18 cellular contexts compared by ENCODE assay signal in genomic region chr9:72173080-72173479, GRCh38. TPM values are rescaled to one million over a fixed set of nuclear protein-coding genes. Genes with fewer than 3 reads are reported as not detected.
A peak's percentile ranks its signal among the peaks of the same experiment; 100 is the strongest.
DNase-seq lines count a peak whose midpoint lies in the region; ATAC-seq and TF ChIP-seq lines count a peak whose summit lies in the region.
"Had no signal": no experiment of that assay in that cellular context is flagged by ENCODE, and none has a peak within 500 bp of the region (broad histone marks: within the 10 kb centered on the region; RNA-seq: fewer than 3 reads in every experiment).

No MANE protein-coding gene starts in this region.

- no peaks in the 10 kb centered on the region for H3K79me1 ChIP-seq in mesenchymal stem cell (replicated peaks; ENCODE audit: low read length, poor library complexity, severe bottlenecking)

- H3K9me3 ChIP-seq in mesenchymal stem cell (ENCODE audit: control insufficient read depth, low read length), result no peaks in the 10 kb centered on the region
- peaks cover 0 to 4% (median 0%) of the 10 kb centered on the region in 11 donors for H3K9me3 ChIP-seq in heart right ventricle
- H3K9me3 ChIP-seq: A549, BLaER1, SJSA1 had no signal

- no peak for ATAC-seq in HG03571 (IDR thresholded peaks at IDR 0.05; ENCODE audit: unreplicated experiment)
- ATAC-seq in heart right ventricle, result no peak
- ATAC-seq: A549 had no signal

- H3K23ac ChIP-seq in mesenchymal stem cell (ENCODE audit: low read length in 2 of 2), result no peak overlapping the region

- TF ChIP-seq CTCF in HL-60 (IDR thresholded peaks at IDR 0.05; ENCODE audit: insufficient read depth, low read length) (no peak), fibroblast of villous mesenchyme (IDR thresholded peaks at IDR 0.05; ENCODE audit: insufficient read depth, low read depth, low read length) (no peak), heart right ventricle (IDR thresholded peaks at IDR 0.05) (no peak)

- no peak overlapping the region for H3K4me2 ChIP-seq in mesenchymal stem cell (ENCODE audit: low read length, poor library complexity, severe bottlenecking)
- H3K4me2 ChIP-seq: A549, BLaER1, KMS-11 had no signal

- no peak overlapping the region for H2BK15ac ChIP-seq in mesenchymal stem cell (ENCODE audit: low read depth, poor library complexity, severe bottlenecking)

- DNase-seq in AML-193 (lab: John Stamatoyannopoulos, UW), result peak; percentile 5 to 21
- DNase-seq in HL-60 (ENCODE audit: low read depth in 1 of 2, low spot score in 1 of 2), result peak; percentile 45 to 50
- peak; percentile 5 for DNase-seq in SKM-1 (lab: John Stamatoyannopoulos, UW; ENCODE audit: unreplicated experiment)
- peak; percentile 1 for DNase-seq in fibroblast of villous mesenchyme (ENCODE audit: low read depth)
- no peak for DNase-seq in G401 (ENCODE audit: low spot score)
- DNase-seq in mesenchymal stem cell, result no peak
- DNase-seq in heart right ventricle, result no peak
- DNase-seq: CD8-positive, alpha-beta memory T cell; NCI-H1105; NCI-H1694; NCI-H2081 treated with DMSO at 0.1 percent for 48 hours; NCI-H510A; NCI-H82 had no signal

- H3K14ac ChIP-seq in mesenchymal stem cell (ENCODE audit: low read length in 2 of 2), result no peak overlapping the region

- H2AK5ac ChIP-seq in mesenchymal stem cell (ENCODE audit: low read length, severe bottlenecking), result no peak overlapping the region

- H3K36me3 ChIP-seq in mesenchymal stem cell (ENCODE audit: control insufficient read depth in 1 of 2, insufficient read depth in 2 of 2, low read depth in 1 of 2, low read length in 2 of 2) (no peaks in the 10 kb centered on the region), heart right ventricle (no peaks in the 10 kb centered on the region)
- H3K36me3 ChIP-seq: BLaER1, SJSA1 had no signal

- H3K4me1 ChIP-seq in mesenchymal stem cell (ENCODE audit: control insufficient read depth, insufficient read depth, low read depth, low read length) (no peaks in the 10 kb centered on the region), heart right ventricle (peaks cover 0 to 7% (median 0%) of the 10 kb centered on the region in 9 donors)
- H3K4me1 ChIP-seq: A549, BLaER1 had no signal

- H3K18ac ChIP-seq in mesenchymal stem cell (ENCODE audit: low read depth in 1 of 2, low read length in 2 of 2), result no peak overlapping the region

- no peaks in the 10 kb centered on the region for H3K27me3 ChIP-seq in HL-60 (ENCODE audit: insufficient read depth, poor library complexity, severe bottlenecking)
- no peaks in the 10 kb centered on the region for H3K27me3 ChIP-seq in mesenchymal stem cell (ENCODE audit: control insufficient read depth in 1 of 2, insufficient read depth in 1 of 2, low read length in 2 of 2)
- H3K27me3 ChIP-seq in heart right ventricle, result peaks cover 0 to 3% (median 0%) of the 10 kb centered on the region in 7 donors
- H3K27me3 ChIP-seq: BLaER1, SJSA1 had no signal

- no peak overlapping the region for H3K4ac ChIP-seq in mesenchymal stem cell (ENCODE audit: low read depth in 1 of 2, low read length in 2 of 2)

- intact Hi-C loops in heart right ventricle (cut with DNase I), result no loop called here

- H2BK120ac ChIP-seq in mesenchymal stem cell (ENCODE audit: low read depth, low read length), result no peak overlapping the region

- no peak overlapping the region for H4K8ac ChIP-seq in mesenchymal stem cell (ENCODE audit: low read length)

- H2BK12ac ChIP-seq in mesenchymal stem cell (ENCODE audit: low read length in 2 of 2), result no peak overlapping the region

- H2BK5ac ChIP-seq in mesenchymal stem cell (ENCODE audit: low read depth, low read length, poor library complexity, severe bottlenecking), result no peak overlapping the region

- 74% methylated on average over 4 of the region's 4 CpGs for WGBS in mesenchymal stem cell
- 90 to 95% methylated on average over 4 of the region's 4 CpGs for WGBS in heart right ventricle, 2 donors

- H3K27ac ChIP-seq in HL-60 (replicated peaks) (no peak overlapping the region), mesenchymal stem cell (ENCODE audit: low read length, poor library complexity, severe bottlenecking) (no peak overlapping the region), heart right ventricle (no peak overlapping the region)
- H3K27ac ChIP-seq: A549, BLaER1, KMS-11, SJSA1 had no signal

- in situ Hi-C loops in G401 (cut with HindIII; ENCODE audit: low sequenced_read_pairs), result no loop called here

- no peak overlapping the region for H3K9ac ChIP-seq in mesenchymal stem cell (ENCODE audit: low read length)
- H3K9ac ChIP-seq: BLaER1, KMS-11 had no signal

- H2AFZ ChIP-seq in mesenchymal stem cell (ENCODE audit: low read depth, low read length), result no peak overlapping the region

- no peak overlapping the region for H4K91ac ChIP-seq in mesenchymal stem cell (ENCODE audit: low read length)

- H3K4me3 ChIP-seq in HL-60 (replicated peaks; ENCODE audit: insufficient read depth, low read length) (no peak overlapping the region), fibroblast of villous mesenchyme (ENCODE audit: low read depth, low read length) (no peak overlapping the region), mesenchymal stem cell (ENCODE audit: insufficient read depth in 1 of 2, low read depth in 1 of 2, low read length in 2 of 2) (no peak overlapping the region), heart right ventricle (no peak overlapping the region)
- H3K4me3 ChIP-seq: A549, BLaER1, SJSA1 had no signal

RNA-seq across cellular contexts. Expression of gene GDA, which starts 23.8 kb away (rescaled TPM):
- total RNA-seq in fibroblast of villous mesenchyme (0.97 and 4.3 TPM in 2 replicates), heart right ventricle (1 to 10 TPM in 2 of 10 donors, under 1 TPM in 6, not detected in 2; 0.11 to 5.5 (median 0.39) TPM)
- not detected in 2 replicates for total RNA-seq in G401 (2014; rRNA removed; shearing (Covaris generic))
- polyA plus RNA-seq in mesenchymal stem cell (2013, experiment 1 of 2), result not detected
- not detected for polyA plus RNA-seq in mesenchymal stem cell (2013, experiment 2 of 2)
- polyA plus RNA-seq in heart right ventricle, result under 1 TPM in 1 of 2 donors, not detected in 1; 0.15 TPM
- total RNA-seq: CD8-positive, alpha-beta memory T cell had no signal
- polyA plus RNA-seq: CD8-positive, alpha-beta memory T cell had no signal

Comparison
In these comparisons a context has a peak if more than half of its experiments do, and no peak if none do; other contexts are left out.
1. DNase-seq: peak in AML-193 (2 of 2), HL-60 (2 of 2), SKM-1 (single experiment) and fibroblast of villous mesenchyme (single experiment); none in G401 (single experiment), mesenchymal stem cell (single experiment) and heart right ventricle (0 of 2).